ENCODE assay signal across 29 cellular contexts in genomic region chrX:1598876-1599790, GRCh38. TPM values are rescaled to one million over a fixed set of nuclear protein-coding genes. Genes with fewer than 3 reads are reported as not detected.
DNase-seq lines count a peak whose midpoint lies in the region; ATAC-seq and TF ChIP-seq lines count a peak whose summit lies in the region.
"Had no signal": no experiment of that assay in that cellular context is flagged by ENCODE, and none has a peak within 500 bp of the region (broad histone marks: within the 10 kb centered on the region; RNA-seq: fewer than 3 reads in every experiment).

No MANE protein-coding gene starts in this region.

- no peak overlapping the region for H2BK120ac ChIP-seq in IMR-90 (ENCODE audit: low read depth, low read length)

- peak overlapping the region; percentile 21 for H2AFZ ChIP-seq in IMR-90 (replicated peaks; ENCODE audit: low read length, poor library complexity)

- H3K4me1 Mint-ChIP-seq in activated T-cell treated with anti-CD3 and anti-CD28 coated beads, Interleukin-2, amount 50 U/mL, for 4 hours (ENCODE audit: low read depth), result peaks cover 10% of the 10 kb centered on the region
- H3K4me1 Mint-ChIP-seq in naive thymus-derived CD4-positive, alpha-beta T cell, result peaks cover 9 to 18% (median 16%) of the 10 kb centered on the region in 7 donors
- H3K4me1 Mint-ChIP-seq in activated CD4-positive, alpha-beta T cell treated with anti-CD3 and anti-CD28 coated beads for 36 hours, result peaks cover 9% of the 10 kb centered on the region

- H2BK20ac ChIP-seq in IMR-90 (ENCODE audit: low read depth, low read length), result no peak overlapping the region

- peaks cover 3% of the 10 kb centered on the region; the same call in 1 of the 2 replicates for H3K9me1 ChIP-seq in IMR-90 (ENCODE audit: insufficient read depth, low read length)

- no peak overlapping the region for H4K8ac ChIP-seq in IMR-90 (ENCODE audit: low read depth in 2 of 2, low read length in 2 of 2)

- no peak overlapping the region for H3K4me2 ChIP-seq in IMR-90 (ENCODE audit: low read depth, low read length)
- H3K4me2 ChIP-seq: A549 had no signal

- BruUV-seq in IMR-90 (replicated peaks; lab: Mats Ljungman, UMichigan), result no TSS peak

- no peak overlapping the region for H3K23ac ChIP-seq in IMR-90 (ENCODE audit: low read depth, low read length)

- H3K79me1 ChIP-seq in IMR-90 (ENCODE audit: low read depth in 1 of 2, low read length in 2 of 2), result peaks cover 7 to 19% of the 10 kb centered on the region in 2 experiments

- H2BK15ac ChIP-seq in IMR-90 (ENCODE audit: low read depth, low read length), result no peak overlapping the region

- peaks cover 40% of the 10 kb centered on the region for H4K20me1 ChIP-seq in IMR-90 (ENCODE audit: insufficient read depth, low read length)

- intact Hi-C loops in IMR-90 (cut with micrococcal nuclease), result no loop called here
- intact Hi-C loops in naive thymus-derived CD4-positive, alpha-beta T cell (cut with micrococcal nuclease), result no loop called here
- intact Hi-C loops in activated CD4-positive, alpha-beta T cell treated with anti-CD3 and anti-CD28 coated beads for 36 hours (cut with DNase I, micrococcal nuclease), result no loop called here

- no peak for TF ChIP-seq CTCF in IMR-90 (conservative IDR thresholded peaks at IDR 0.05; ENCODE audit: low read depth, low read length)

- H3K18ac ChIP-seq in IMR-90 (ENCODE audit: low read depth, low read length), result no peak overlapping the region

- H3K14ac ChIP-seq in IMR-90 (replicated peaks; ENCODE audit: low read depth, low read length), result no peak overlapping the region

- 96% methylated on average over 32 of the region's 57 CpGs; no CpG with 5 or more reads in 1 of the 2 experiments for WGBS in IMR-90 (ENCODE audit: extremely low coverage in 2 of 2, insufficient read length in 1 of 2), 2 experiments
- 95% methylated on average over 57 of the region's 57 CpGs for WGBS in thymus

- ATAC-seq in activated T-cell treated with anti-CD3 and anti-CD28 coated beads, Interleukin-2, amount 50 U/mL, for 4 hours, result no peak
- no peak for ATAC-seq in IMR-90 (ENCODE audit: low read depth)
- peak; percentile 12 for ATAC-seq in naive thymus-derived CD4-positive, alpha-beta T cell
- no peak for ATAC-seq in activated CD4-positive, alpha-beta T cell treated with anti-CD3 and anti-CD28 coated beads for 36 hours
- no peak for ATAC-seq in SK-N-SH treated with all-trans-retinoic acid at 6 μM for 48 hours
- ATAC-seq: A549, K562, psoas muscle had no signal

- H3K9ac ChIP-seq in IMR-90 (ENCODE audit: low read depth, low read length), result no peak overlapping the region

- no peak overlapping the region for H4K91ac ChIP-seq in IMR-90 (ENCODE audit: insufficient read depth, low read depth, low read length)

- H3K27me3 ChIP-seq in IMR-90 (ENCODE audit: control insufficient read depth, insufficient read depth, low read length) (no peaks in the 10 kb centered on the region), thymus (ENCODE audit: control insufficient read depth, insufficient read depth) (no peaks in the 10 kb centered on the region)
- no peaks in the 10 kb centered on the region for H3K27me3 ChIP-seq in naive thymus-derived CD4-positive, alpha-beta T cell (ENCODE audit: control insufficient read depth in 2 of 2, insufficient read depth in 2 of 2, low read length in 2 of 2)
- H3K27me3 ChIP-seq: esophagus squamous epithelium had no signal

- H2AK9ac ChIP-seq in IMR-90 (replicated peaks; ENCODE audit: low read depth, low read length, poor library complexity), result no peak overlapping the region

- H3K36me3 Mint-ChIP-seq in activated T-cell treated with anti-CD3 and anti-CD28 coated beads, Interleukin-2, amount 50 U/mL, for 4 hours (ENCODE audit: insufficient read depth), result peaks cover 57% of the 10 kb centered on the region
- H3K36me3 Mint-ChIP-seq in naive thymus-derived CD4-positive, alpha-beta T cell, result peaks cover 0 to 47% (median 37%) of the 10 kb centered on the region in 5 donors
- peaks cover 61% of the 10 kb centered on the region for H3K36me3 Mint-ChIP-seq in activated CD4-positive, alpha-beta T cell treated with anti-CD3 and anti-CD28 coated beads for 36 hours (ENCODE audit: low read depth)

- H3K9me3 ChIP-seq in IMR-90 (ENCODE audit: control insufficient read depth, insufficient read depth, low read length) (peaks cover 5% of the 10 kb centered on the region; the same call in 1 of the 2 replicates), thymus (ENCODE audit: control insufficient read depth) (peaks cover 3% of the 10 kb centered on the region)
- peaks cover 0 to 3% (median 0%) of the 10 kb centered on the region in 3 experiments for H3K9me3 ChIP-seq in naive thymus-derived CD4-positive, alpha-beta T cell (ENCODE audit: control insufficient read depth in 2 of 3, low read length in 3 of 3)

- H3K4ac ChIP-seq in IMR-90 (ENCODE audit: low read depth, low read length), result no peak overlapping the region

- no peaks in the 10 kb centered on the region for H3K9me3 Mint-ChIP-seq in activated T-cell treated with anti-CD3 and anti-CD28 coated beads, Interleukin-2, amount 50 U/mL, for 4 hours
- H3K9me3 Mint-ChIP-seq in naive thymus-derived CD4-positive, alpha-beta T cell, result peaks cover 0 to 2% (median 0%) of the 10 kb centered on the region in 11 donors
- H3K9me3 Mint-ChIP-seq in activated CD4-positive, alpha-beta T cell treated with anti-CD3 and anti-CD28 coated beads for 36 hours (ENCODE audit: low read depth), result no peaks in the 10 kb centered on the region
- H3K9me3 Mint-ChIP-seq: activated CD4-positive, alpha-beta memory T cell treated with anti-CD3 and anti-CD28 coated beads for 36 hours; HFFc6; nephron; T-cell had no signal

- H4K5ac ChIP-seq in IMR-90 (ENCODE audit: low read depth, low read length), result no peak overlapping the region

- no peaks in the 10 kb centered on the region for H3K27me3 Mint-ChIP-seq in activated T-cell treated with anti-CD3 and anti-CD28 coated beads, Interleukin-2, amount 50 U/mL, for 4 hours (ENCODE audit: low read depth)
- H3K27me3 Mint-ChIP-seq in naive thymus-derived CD4-positive, alpha-beta T cell, result no peaks in the 10 kb centered on the region
- no peaks in the 10 kb centered on the region for H3K27me3 Mint-ChIP-seq in activated CD4-positive, alpha-beta T cell treated with anti-CD3 and anti-CD28 coated beads for 36 hours
- H3K27me3 Mint-ChIP-seq: activated CD4-positive, alpha-beta memory T cell treated with anti-CD3 and anti-CD28 coated beads for 36 hours; activated naive CD8-positive, alpha-beta T cell; T-cell had no signal

- H3K4me3 ChIP-seq in IMR-90 (ENCODE audit: insufficient read depth, low read depth, low read length), result no peak overlapping the region
- no peak overlapping the region for H3K4me3 ChIP-seq in naive thymus-derived CD4-positive, alpha-beta T cell (ENCODE audit: low read length)
- H3K4me3 ChIP-seq in thymus (ENCODE audit: low read length), result no peak overlapping the region
- H3K4me3 ChIP-seq: A549, esophagus squamous epithelium, K562, psoas muscle, skin epidermis had no signal

- no peak overlapping the region for H2BK5ac ChIP-seq in IMR-90 (ENCODE audit: low read depth, low read length, poor library complexity, severe bottlenecking)

- in situ Hi-C loops in IMR-90 (cut with MboI; ENCODE audit: low sequenced_read_pairs), result loop anchor here (25.0 kb wide), 1 partner anchor 137 kb away; the partner anchor contains the start of gene ASMTL

- no peak for TF ChIP-seq RAD21 in IMR-90 (IDR thresholded peaks at IDR 0.05; ENCODE audit: low read length)

- no peak overlapping the region for H3K56ac ChIP-seq in IMR-90 (ENCODE audit: extremely low read depth, insufficient read depth, low read length)

- no peak overlapping the region for H2AK5ac ChIP-seq in IMR-90 (ENCODE audit: low read depth, low read length)

- POLR2A ChIA-PET in IMR-90 (lab: Charles Lee; ENCODE audit: unreplicated experiment), result no interaction called here
- POLR2A ChIA-PET in naive thymus-derived CD4-positive, alpha-beta T cell (lab: Charles Lee), result no interaction called here
- POLR2A ChIA-PET in activated CD4-positive, alpha-beta T cell treated with anti-CD3 and anti-CD28 coated beads for 36 hours (lab: Charles Lee), result no interaction called here

- DNase-seq in activated T-cell treated with anti-CD3 and anti-CD28 coated beads, Interleukin-2, amount 50 U/mL, for 1 hour, result peak; percentile 15
- no peak for DNase-seq in activated T-cell treated with anti-CD3 and anti-CD28 coated beads, Interleukin-2, amount 50 U/mL, for 4 hours
- DNase-seq in IMR-90 (no peak), OCI-M2 (lab: John Stamatoyannopoulos, UW; ENCODE audit: unreplicated experiment) (no peak)
- DNase-seq in naive thymus-derived CD4-positive, alpha-beta T cell, result no peak
- DNase-seq in activated CD4-positive, alpha-beta T cell treated with anti-CD3 and anti-CD28 coated beads for 36 hours, result no peak
- DNase-seq: activated CD4-positive, alpha-beta memory T cell treated with anti-CD3 and anti-CD28 coated beads for 36 hours; cerebellar nuclear complex; EL; esophagus squamous epithelium; HFFc6; mesendoderm; MM.1S; NCI-H1436 treated with DMSO at 0.1 percent for 48 hours; NCI-H2171; NCI-H748 treated with DMSO at 0.1 percent for 48 hours; psoas muscle; SHP77; stimulated activated CD4-positive, alpha-beta T cell treated with anti-CD3 and anti-CD28 coated beads, Interleukin-2, amount 100 ng/mL, for 48 hours had no signal

- H3K4me3 Mint-ChIP-seq in activated T-cell treated with anti-CD3 and anti-CD28 coated beads, Interleukin-2, amount 50 U/mL, for 4 hours, result no peak overlapping the region
- H3K4me3 Mint-ChIP-seq in naive thymus-derived CD4-positive, alpha-beta T cell, result peak overlapping the region in 1 of 10 donors; percentile 36
- H3K4me3 Mint-ChIP-seq in activated CD4-positive, alpha-beta T cell treated with anti-CD3 and anti-CD28 coated beads for 36 hours, result no peak overlapping the region
- H3K4me3 Mint-ChIP-seq: activated CD4-positive, alpha-beta memory T cell treated with anti-CD3 and anti-CD28 coated beads for 36 hours; activated naive CD8-positive, alpha-beta T cell; HFFc6 had no signal

- no peak for TF ChIP-seq POLR2A in IMR-90 (IDR thresholded peaks at IDR 0.05; ENCODE audit: low read depth, low read length)

- H3K27ac Mint-ChIP-seq in naive thymus-derived CD4-positive, alpha-beta T cell, result peak overlapping the region in 2 of 9 donors; percentile 69 to 73
- no peak overlapping the region for H3K27ac Mint-ChIP-seq in activated CD4-positive, alpha-beta T cell treated with anti-CD3 and anti-CD28 coated beads for 36 hours
- H3K27ac Mint-ChIP-seq: activated CD4-positive, alpha-beta memory T cell treated with anti-CD3 and anti-CD28 coated beads for 36 hours; activated naive CD8-positive, alpha-beta T cell; HFFc6 had no signal

- H3K27ac ChIP-seq in IMR-90 (ENCODE audit: insufficient read depth, low read length) (no peak overlapping the region), thymus (ENCODE audit: low read depth) (peak overlapping the region; percentile 34)
- no peak overlapping the region for H3K27ac ChIP-seq in naive thymus-derived CD4-positive, alpha-beta T cell (ENCODE audit: low read depth, low read length)
- H3K27ac ChIP-seq: A549, esophagus squamous epithelium, psoas muscle, skin epidermis had no signal

- CTCF ChIA-PET in IMR-90 (lab: Yijun Ruan, JAX), result no interaction called here
- CTCF ChIA-PET in naive thymus-derived CD4-positive, alpha-beta T cell (lab: Charles Lee), result no interaction called here
- CTCF ChIA-PET in activated CD4-positive, alpha-beta T cell treated with anti-CD3 and anti-CD28 coated beads for 36 hours (lab: Charles Lee), result no interaction called here

- dilution Hi-C loops in IMR-90 (cut with HindIII; ENCODE audit: low sequenced_read_pairs, unreplicated experiment), result no loop called here

- peaks cover 83% of the 10 kb centered on the region for H3K36me3 ChIP-seq in IMR-90 (ENCODE audit: control insufficient read depth, insufficient read depth, low read length)
- H3K36me3 ChIP-seq in naive thymus-derived CD4-positive, alpha-beta T cell (ENCODE audit: control insufficient read depth in 2 of 3, insufficient read depth in 3 of 3, low read length in 3 of 3), result peaks cover 32 to 94% (median 44%) of the 10 kb centered on the region in 3 experiments
- H3K36me3 ChIP-seq in thymus (ENCODE audit: control insufficient read depth, insufficient read depth), result peaks cover 95% of the 10 kb centered on the region

- H3K4me1 ChIP-seq in IMR-90 (ENCODE audit: control insufficient read depth, insufficient read depth, low read length) (no peaks in the 10 kb centered on the region), thymus (ENCODE audit: control insufficient read depth, insufficient read depth, low read length) (no peaks in the 10 kb centered on the region)
- H3K4me1 ChIP-seq in naive thymus-derived CD4-positive, alpha-beta T cell (ENCODE audit: control insufficient read depth in 2 of 2, insufficient read depth in 2 of 2, low read length in 2 of 2), result peaks cover 0 to 2% of the 10 kb centered on the region in 2 donors
- H3K4me1 ChIP-seq: A549, psoas muscle had no signal

RNA-seq across cellular contexts. Expression of gene AKAP17A, which starts 7.7 kb away (rescaled TPM):
- 10 to 100 TPM; 56.3 to 62.6 (median 60.6) TPM for total RNA-seq in activated T-cell treated with anti-CD3 and anti-CD28 coated beads, Interleukin-2, amount 50 U/mL, for 4 hours
- total RNA-seq in IMR-90 (2012; rRNA removed), result 9.0 and 10.6 TPM in 2 replicates
- polyA plus RNA-seq in IMR-90 (2012; rRNA removed) (23.7 and 27.0 TPM in 2 replicates), thymus (105 TPM)
- polyA plus RNA-seq in IMR-90 (2012; cell fraction: cytosol; rRNA removed), result 17.4 and 21.9 TPM in 2 replicates
- polyA plus RNA-seq in IMR-90 (2012; cell fraction: nucleus; rRNA removed; ENCODE audit: low replicate concordance), result 141 and 199 TPM in 2 replicates
- total RNA-seq in naive thymus-derived CD4-positive, alpha-beta T cell, result 100 to 1,000 TPM in 4 of 5 experiments, 10 to 100 TPM in 1; 75.7 to 165 (median 125) TPM
- 10 to 100 TPM; 19.2 to 66.9 TPM for polyA plus RNA-seq in naive thymus-derived CD4-positive, alpha-beta T cell
- total RNA-seq in activated CD4-positive, alpha-beta T cell treated with anti-CD3 and anti-CD28 coated beads for 36 hours, result 10 to 100 TPM; 49.7 to 51.2 TPM

RNA-seq across cellular contexts. Expression of gene ASMT, which starts 15.7 kb away (rescaled TPM):
- under 1 TPM in 1 of 3 donors, not detected in 2; 0.48 TPM for total RNA-seq in activated T-cell treated with anti-CD3 and anti-CD28 coated beads, Interleukin-2, amount 50 U/mL, for 4 hours
- not detected in 2 replicates for total RNA-seq in IMR-90 (2012; rRNA removed)
- polyA plus RNA-seq in IMR-90 (2012; rRNA removed) (not detected in 2 replicates), thymus (0.46 TPM)
- 0.02 TPM in 1 of 2 replicates, not detected in the other for polyA plus RNA-seq in IMR-90 (2012; cell fraction: cytosol; rRNA removed)
- polyA plus RNA-seq in IMR-90 (2012; cell fraction: nucleus; rRNA removed; ENCODE audit: low replicate concordance), result 0.73 and 0.90 TPM in 2 replicates
- total RNA-seq in naive thymus-derived CD4-positive, alpha-beta T cell, result under 1 TPM in 1 of 5 experiments, not detected in 4; 0.32 TPM
- not detected for polyA plus RNA-seq in naive thymus-derived CD4-positive, alpha-beta T cell
- total RNA-seq in activated CD4-positive, alpha-beta T cell treated with anti-CD3 and anti-CD28 coated beads for 36 hours, result under 1 TPM; 0.51 to 0.82 TPM
- total RNA-seq: esophagus squamous epithelium, K562, kidney epithelial cell had no signal
- polyA plus RNA-seq: BJ had no signal
